In genomic region chr12:27709932-27710591, GRCh38 we compare ENCODE assay signal across 7 cellular contexts. TPM values are rescaled to one million over a fixed set of nuclear protein-coding genes. Genes with fewer than 3 reads are reported as not detected.
DNase-seq lines count a peak whose midpoint lies in the region; ATAC-seq and TF ChIP-seq lines count a peak whose summit lies in the region.

No MANE protein-coding gene starts in this region.

- no peak for DNase-seq in H9
- peak; percentile 96 for DNase-seq in LNCaP clone FGC (ENCODE audit: low read depth)
- no peak for DNase-seq in activated T-cell treated with anti-CD3 and anti-CD28 coated beads, Interleukin-2, amount 50 U/mL, for 4 hours
- peak; percentile 6 to 68 for DNase-seq in cardiac muscle cell (ENCODE audit: low read depth in 1 of 2, low spot score in 1 of 2)
- no peak for DNase-seq in progenitor cell of endocrine pancreas (ENCODE audit: low spot score, unreplicated experiment)
- DNase-seq in GM19238 (ENCODE audit: insufficient read length, low spot score): no peak

- H4K91ac ChIP-seq in H9 (ENCODE audit: insufficient read length, low read depth, low read length): no peak overlapping the region

- no peaks in the 10 kb centered on the region for H3K27me3 ChIP-seq in H9 (ENCODE audit: insufficient read depth, low read length)
- H3K27me3 ChIP-seq in cardiac muscle cell: no peaks in the 10 kb centered on the region

- H3K36me3 ChIP-seq in cardiac muscle cell: no peaks in the 10 kb centered on the region

- no peak for TF ChIP-seq CTCF in H9 (conservative IDR thresholded peaks at IDR 0.05)
- no peak for TF ChIP-seq CTCF in LNCaP clone FGC (IDR thresholded peaks at IDR 0.05; ENCODE audit: control insufficient read depth, extremely low read depth, insufficient read depth)
- TF ChIP-seq CTCF in cardiac muscle cell (IDR thresholded peaks at IDR 0.05; ENCODE audit: low read depth, low read length): no peak
- no peak for TF ChIP-seq CTCF in progenitor cell of endocrine pancreas (IDR thresholded peaks at IDR 0.05; ENCODE audit: unreplicated experiment)

- H2AFZ ChIP-seq in H9 (ENCODE audit: low read length): peak overlapping the region; percentile 53

- H2BK12ac ChIP-seq in H9 (ENCODE audit: insufficient read length, low read depth, low read length): no peak overlapping the region

- WGBS in H9 (ENCODE audit: extremely low coverage, insufficient read length, low lambda C conversion rate): no CpG with 5 or more reads among the region's 24 CpGs

- peak overlapping the region; percentile 95 for H3K9ac ChIP-seq in H9 (ENCODE audit: extremely low read depth, insufficient read length, low read length)

- H3K9me3 Mint-ChIP-seq in H9 (peaks cover 0 to 6% of the 10 kb centered on the region in 2 experiments; a peak in 1 of 5 replicates), progenitor cell of endocrine pancreas (ENCODE audit: low read depth) (no peaks in the 10 kb centered on the region)
- no peaks in the 10 kb centered on the region for H3K9me3 Mint-ChIP-seq in activated T-cell treated with anti-CD3 and anti-CD28 coated beads, Interleukin-2, amount 50 U/mL, for 4 hours

- no peaks in the 10 kb centered on the region for H3K9me3 ChIP-seq in H9 (ENCODE audit: control insufficient read depth, low read depth, low read length)
- H3K9me3 ChIP-seq in cardiac muscle cell (ENCODE audit: low read depth): no peaks in the 10 kb centered on the region

- peaks cover 11% of the 10 kb centered on the region for H3K79me1 ChIP-seq in H9 (ENCODE audit: insufficient read depth, low read depth, low read length, poor library complexity, severe bottlenecking)

- no peak overlapping the region for H2AK5ac ChIP-seq in H9 (ENCODE audit: insufficient read length, low read length)

- peak overlapping the region; percentile 98; the same call in 1 of the 2 replicates for H3K14ac ChIP-seq in H9 (ENCODE audit: insufficient read depth, low read length)

- H2BK5ac ChIP-seq in H9 (ENCODE audit: insufficient read length, low read length): no peak overlapping the region

- H3K36me3 Mint-ChIP-seq in H9 (ENCODE audit: insufficient read depth in 1 of 3, low read depth in 3 of 3): peaks cover 7 to 21% (median 7%) of the 10 kb centered on the region in 3 experiments; a peak in 6 of 7 replicates
- H3K36me3 Mint-ChIP-seq in activated T-cell treated with anti-CD3 and anti-CD28 coated beads, Interleukin-2, amount 50 U/mL, for 4 hours (ENCODE audit: insufficient read depth): peaks cover 14% of the 10 kb centered on the region
- H3K36me3 Mint-ChIP-seq in progenitor cell of endocrine pancreas (ENCODE audit: insufficient read depth): peaks cover 8% of the 10 kb centered on the region

- H3K27ac ChIP-seq in H9 (ENCODE audit: insufficient read length, low read depth, low read length) (no peak overlapping the region), cardiac muscle cell (peak overlapping the region; percentile 89)

- H3K4me1 Mint-ChIP-seq in H9 (peaks cover 15 to 19% of the 10 kb centered on the region in 2 experiments), progenitor cell of endocrine pancreas (ENCODE audit: low read depth) (peaks cover 18% of the 10 kb centered on the region)
- peaks cover 23% of the 10 kb centered on the region for H3K4me1 Mint-ChIP-seq in activated T-cell treated with anti-CD3 and anti-CD28 coated beads, Interleukin-2, amount 50 U/mL, for 4 hours (ENCODE audit: low read depth)

- H3K27me3 Mint-ChIP-seq in H9 (ENCODE audit: low read depth): no peaks in the 10 kb centered on the region; the same call in none of the 2 replicates
- H3K27me3 Mint-ChIP-seq in activated T-cell treated with anti-CD3 and anti-CD28 coated beads, Interleukin-2, amount 50 U/mL, for 4 hours (ENCODE audit: low read depth): peaks cover 1% of the 10 kb centered on the region
- peaks cover 11% of the 10 kb centered on the region for H3K27me3 Mint-ChIP-seq in progenitor cell of endocrine pancreas

- peaks cover 5% of the 10 kb centered on the region for H3K23me2 ChIP-seq in H9 (ENCODE audit: insufficient read length, low read depth, low read length, poor library complexity, severe bottlenecking)

- H3K79me2 ChIP-seq in H9 (ENCODE audit: insufficient read depth, low read length): peaks cover 10% of the 10 kb centered on the region; the same call in 1 of the 2 replicates

- ATAC-seq in GM18502 (IDR thresholded peaks at IDR 0.05; ENCODE audit: poor library complexity, unreplicated experiment): peak; percentile 52
- ATAC-seq in activated T-cell treated with anti-CD3 and anti-CD28 coated beads, Interleukin-2, amount 50 U/mL, for 4 hours: peak; percentile 39

- H2BK120ac ChIP-seq in H9 (ENCODE audit: low read depth, low read length, poor library complexity, severe bottlenecking): no peak overlapping the region

- H3K4me3 Mint-ChIP-seq in H9 (peak overlapping the region; percentile 93 to 95), progenitor cell of endocrine pancreas (ENCODE audit: low read depth) (peak overlapping the region; percentile 95)
- peak overlapping the region; percentile 97 for H3K4me3 Mint-ChIP-seq in activated T-cell treated with anti-CD3 and anti-CD28 coated beads, Interleukin-2, amount 50 U/mL, for 4 hours

- no peak overlapping the region for H2BK20ac ChIP-seq in H9 (ENCODE audit: low read depth, low read length, poor library complexity, severe bottlenecking)

- H3K56ac ChIP-seq in H9 (ENCODE audit: insufficient read length, low read depth, low read length): no peak overlapping the region

- H3K4me3 ChIP-seq in LNCaP clone FGC (ENCODE audit: low read depth, low read length) (peak overlapping the region; percentile 74), cardiac muscle cell (peak overlapping the region; percentile 68)

- H4K20me1 ChIP-seq in H9 (ENCODE audit: control insufficient read depth, insufficient read depth, insufficient read length): no peaks in the 10 kb centered on the region

- H2BK15ac ChIP-seq in H9 (ENCODE audit: low read depth, low read length): no peak overlapping the region

- no peak overlapping the region for H3K18ac ChIP-seq in H9 (ENCODE audit: insufficient read length, low read depth, low read length)

- no peak overlapping the region for H4K5ac ChIP-seq in H9 (ENCODE audit: insufficient read length, low read depth, low read length)

- peak overlapping the region; percentile 97 for H3K4me2 ChIP-seq in H9 (ENCODE audit: insufficient read depth, insufficient read length, low read length)

- no peak overlapping the region for H3K4ac ChIP-seq in H9 (ENCODE audit: low read depth, low read length)

- no peaks in the 10 kb centered on the region for H3K4me1 ChIP-seq in H9 (ENCODE audit: insufficient read depth, low read length)
- no peaks in the 10 kb centered on the region for H3K4me1 ChIP-seq in cardiac muscle cell (ENCODE audit: low read depth)

- H3K23ac ChIP-seq in H9 (ENCODE audit: insufficient read length, low read depth, low read length): no peak overlapping the region

- no peak overlapping the region for H4K8ac ChIP-seq in H9 (replicated peaks; ENCODE audit: insufficient read length, low read depth, low read length)

- peak overlapping the region; percentile 91 to 98 (median 95); a peak in 6 of 7 replicates for H3K27ac Mint-ChIP-seq in H9
- peak overlapping the region; percentile 98 for H3K27ac Mint-ChIP-seq in progenitor cell of endocrine pancreas

- H3T11ph ChIP-seq in H9 (ENCODE audit: low read length): no peak overlapping the region

RNA-seq across cellular contexts. Expression of gene MRPS35, which starts 0.6 kb away (rescaled TPM):
- total RNA-seq in H9 (2021) (43.6 and 45.4 TPM in 2 replicates), cardiac muscle cell (32.0 and 34.4 TPM in 2 replicates), progenitor cell of endocrine pancreas (63.1 and 63.3 TPM in 2 replicates)
- 10 to 100 TPM; 75.2 to 79.6 (median 79.1) TPM for total RNA-seq in activated T-cell treated with anti-CD3 and anti-CD28 coated beads, Interleukin-2, amount 50 U/mL, for 4 hours
- 63.6 and 73.0 TPM in 2 replicates for polyA plus RNA-seq in cardiac muscle cell

RNA-seq across cellular contexts. Expression of gene REP15, which starts 13.8 kb away (rescaled TPM):
- total RNA-seq in H9 (2021) (0.20 and 1.3 TPM in 2 replicates), cardiac muscle cell (0.35 and 0.57 TPM in 2 replicates), progenitor cell of endocrine pancreas (2.8 and 3.0 TPM in 2 replicates)
- under 1 TPM; 0.35 to 0.38 (median 0.37) TPM for total RNA-seq in activated T-cell treated with anti-CD3 and anti-CD28 coated beads, Interleukin-2, amount 50 U/mL, for 4 hours
- not detected in 2 replicates for polyA plus RNA-seq in cardiac muscle cell

Comparison
In these comparisons a context has a peak if more than half of its experiments do, and no peak if none do; other contexts are left out.
1. DNase-seq: peak in LNCaP clone FGC (single experiment) and cardiac muscle cell (2 of 2); none in H9 (single experiment), activated T-cell treated with anti-CD3 and anti-CD28 coated beads, Interleukin-2, amount 50 U/mL, for 4 hours (single experiment), progenitor cell of endocrine pancreas (single experiment) and GM19238 (single experiment).
2. Peak in every context shown above with its lines, with median percentiles within 50 percentile points of each other: H3K4me3 Mint-ChIP-seq.